Comparison of ENCODE assay signal across 21 cellular contexts in the genomic region with DNA sequence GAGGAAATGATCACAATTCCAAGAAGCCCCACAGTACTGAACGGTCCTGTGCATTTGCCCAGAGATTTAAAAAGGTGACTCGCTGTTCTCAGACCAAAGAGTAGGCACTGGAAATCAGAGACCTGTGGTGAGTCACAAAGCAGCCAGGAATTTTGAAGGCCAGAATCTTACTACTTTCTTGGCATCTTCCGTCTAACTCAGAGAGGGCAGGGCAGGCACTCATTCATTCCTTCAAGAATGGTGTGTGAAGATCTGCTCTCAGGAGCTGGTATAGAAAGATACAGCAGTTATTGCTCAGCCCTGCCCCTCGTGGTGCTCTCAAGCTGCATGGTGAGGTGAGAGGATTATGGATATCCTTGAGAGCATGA. TPM values are rescaled to one million over a fixed set of nuclear protein-coding genes. Genes with fewer than 3 reads are reported as not detected.
DNase-seq lines count a peak whose midpoint lies in the region; TF ChIP-seq lines count a peak whose summit lies in the region.
"Had no signal": no experiment of that assay in that cellular context is flagged by ENCODE, and none has a peak within 500 bp of the region (broad histone marks: within the 10 kb centered on the region; RNA-seq: fewer than 3 reads in every experiment).

No MANE protein-coding gene starts in this region.

- H3K9me3 Mint-ChIP-seq in H9, result no peaks in the 10 kb centered on the region
- H3K9me3 Mint-ChIP-seq: activated CD4-positive, alpha-beta T cell treated with anti-CD3 and anti-CD28 coated beads, Interleukin-2, amount 10 ng/mL, durations not matched to agents 24 days and 14 days; dendritic cell treated with granulocyte-macrophage colony-stimulating factor and Interleukin-4, amounts not matched to agents 40 ng/mL and 50 ng/mL, for 4 days had no signal

- H3K79me2 ChIP-seq in H9 (ENCODE audit: insufficient read depth, low read length), result no peaks in the 10 kb centered on the region

- H3K23ac ChIP-seq in H9 (ENCODE audit: insufficient read length, low read depth, low read length), result no peak overlapping the region

- H3K27me3 Mint-ChIP-seq in H9 (ENCODE audit: low read depth), result peaks cover 8% of the 10 kb centered on the region; the same call in 1 of the 2 replicates
- H3K27me3 Mint-ChIP-seq: activated CD4-positive, alpha-beta T cell treated with anti-CD3 and anti-CD28 coated beads, Interleukin-2, amount 10 ng/mL, durations not matched to agents 24 days and 14 days; dendritic cell treated with granulocyte-macrophage colony-stimulating factor and Interleukin-4, amounts not matched to agents 40 ng/mL and 50 ng/mL, for 4 days had no signal

- no peaks in the 10 kb centered on the region for H3K79me1 ChIP-seq in H9 (ENCODE audit: insufficient read depth, low read depth, low read length, poor library complexity, severe bottlenecking)

- no peak overlapping the region for H4K8ac ChIP-seq in H9 (replicated peaks; ENCODE audit: insufficient read length, low read depth, low read length)

- peak; percentile 21 for DNase-seq in EL
- DNase-seq in NCI-H226, result peak; percentile 68
- DNase-seq in epithelial cell of proximal tubule (ENCODE audit: low read depth), result peak; percentile 38
- peak; percentile 80 for DNase-seq in renal cortical epithelial cell (ENCODE audit: low read depth)
- DNase-seq in H9, result no peak
- DNase-seq in NOMO-1 (lab: John Stamatoyannopoulos, UW; ENCODE audit: unreplicated experiment in 2 of 2), result no peak
- no peak for DNase-seq in NCI-H1105 (lab: John Stamatoyannopoulos, UW)
- DNase-seq: activated CD4-positive, alpha-beta T cell treated with anti-CD3 and anti-CD28 coated beads, Interleukin-2, amount 10 ng/mL, durations not matched to agents 24 days and 14 days; activated naive CD4-positive, alpha-beta T cell; body of pancreas; erythroblast; heart right ventricle; kidney; NCI-H1436; NCI-H510A had no signal

- WGBS in H9 (ENCODE audit: extremely low coverage, insufficient read length, low lambda C conversion rate), result no CpG with 5 or more reads among the region's 4 CpGs

- no peak overlapping the region for H3K4me3 ChIP-seq in epithelial cell of proximal tubule (ENCODE audit: low read depth, low read length)
- H3K4me3 ChIP-seq: body of pancreas, heart right ventricle, SJSA1, thoracic aorta had no signal

- H2BK20ac ChIP-seq in H9 (ENCODE audit: low read depth, low read length, poor library complexity, severe bottlenecking), result no peak overlapping the region

- H3K18ac ChIP-seq in H9 (ENCODE audit: insufficient read length, low read depth, low read length), result no peak overlapping the region

- no peak overlapping the region for H3K9ac ChIP-seq in H9 (ENCODE audit: extremely low read depth, insufficient read length, low read length)
- H3K9ac ChIP-seq: KMS-11 had no signal

- H3K27me3 ChIP-seq in H9 (ENCODE audit: insufficient read depth, low read length), result no peaks in the 10 kb centered on the region; the same call in 1 of the 2 replicates
- H3K27me3 ChIP-seq: body of pancreas, heart right ventricle, SJSA1 had no signal

- no peak overlapping the region for H3K27ac ChIP-seq in H9 (ENCODE audit: insufficient read length, low read depth, low read length)
- H3K27ac ChIP-seq: body of pancreas, C4-2B, heart right ventricle, KMS-11, SJSA1, thoracic aorta had no signal

- H3K27ac Mint-ChIP-seq in H9, result no peak overlapping the region
- H3K27ac Mint-ChIP-seq: activated CD4-positive, alpha-beta T cell treated with anti-CD3 and anti-CD28 coated beads, Interleukin-2, amount 10 ng/mL, durations not matched to agents 24 days and 14 days; dendritic cell treated with granulocyte-macrophage colony-stimulating factor and Interleukin-4, amounts not matched to agents 40 ng/mL and 50 ng/mL, for 4 days had no signal

- peaks cover 5 to 7% of the 10 kb centered on the region in 2 experiments for H3K4me1 Mint-ChIP-seq in H9
- H3K4me1 Mint-ChIP-seq: activated CD4-positive, alpha-beta T cell treated with anti-CD3 and anti-CD28 coated beads, Interleukin-2, amount 10 ng/mL, durations not matched to agents 24 days and 14 days had no signal

- no peak overlapping the region for H2AK5ac ChIP-seq in H9 (ENCODE audit: insufficient read length, low read length)

- H3K36me3 Mint-ChIP-seq in H9 (ENCODE audit: insufficient read depth in 1 of 3, low read depth in 3 of 3), result no peaks in the 10 kb centered on the region

- no peak overlapping the region for H2BK15ac ChIP-seq in H9 (ENCODE audit: low read depth, low read length)

- H3K4me3 Mint-ChIP-seq in H9, result no peak overlapping the region
- H3K4me3 Mint-ChIP-seq: activated CD4-positive, alpha-beta T cell treated with anti-CD3 and anti-CD28 coated beads, Interleukin-2, amount 10 ng/mL, durations not matched to agents 24 days and 14 days; dendritic cell treated with granulocyte-macrophage colony-stimulating factor and Interleukin-4, amounts not matched to agents 40 ng/mL and 50 ng/mL, for 4 days had no signal

- no peak overlapping the region for H2BK12ac ChIP-seq in H9 (ENCODE audit: insufficient read length, low read depth, low read length)

- H4K5ac ChIP-seq in H9 (ENCODE audit: insufficient read length, low read depth, low read length), result no peak overlapping the region

- H4K20me1 ChIP-seq in H9 (ENCODE audit: control insufficient read depth, insufficient read depth, insufficient read length), result no peaks in the 10 kb centered on the region

- H2BK120ac ChIP-seq in H9 (ENCODE audit: low read depth, low read length, poor library complexity, severe bottlenecking), result no peak overlapping the region

- H2BK5ac ChIP-seq in H9 (ENCODE audit: insufficient read length, low read length), result no peak overlapping the region

- no peak overlapping the region for H3K4me2 ChIP-seq in H9 (ENCODE audit: insufficient read depth, insufficient read length, low read length)
- H3K4me2 ChIP-seq: KMS-11 had no signal

- no peaks in the 10 kb centered on the region for H3K9me3 ChIP-seq in H9 (ENCODE audit: control insufficient read depth, low read depth, low read length)
- H3K9me3 ChIP-seq: body of pancreas, heart right ventricle, SJSA1, thoracic aorta had no signal

- H3T11ph ChIP-seq in H9 (ENCODE audit: low read length), result no peak overlapping the region

- TF ChIP-seq CTCF in epithelial cell of proximal tubule (conservative IDR thresholded peaks at IDR 0.05; ENCODE audit: low read depth, low read length) (peak; percentile 10), H9 (conservative IDR thresholded peaks at IDR 0.05) (no peak)

- no peaks in the 10 kb centered on the region for H3K23me2 ChIP-seq in H9 (ENCODE audit: insufficient read length, low read depth, low read length, poor library complexity, severe bottlenecking)

- no peaks in the 10 kb centered on the region for H3K4me1 ChIP-seq in H9 (ENCODE audit: insufficient read depth, low read length)
- H3K4me1 ChIP-seq: body of pancreas, SJSA1 had no signal

- H3K4ac ChIP-seq in H9 (ENCODE audit: low read depth, low read length), result no peak overlapping the region

- no peak overlapping the region for H2AFZ ChIP-seq in H9 (ENCODE audit: low read length)

- H4K91ac ChIP-seq in H9 (ENCODE audit: insufficient read length, low read depth, low read length), result no peak overlapping the region

- no peak overlapping the region for H3K14ac ChIP-seq in H9 (ENCODE audit: insufficient read depth, low read length)

- H3K56ac ChIP-seq in H9 (ENCODE audit: insufficient read length, low read depth, low read length), result no peak overlapping the region

RNA-seq across cellular contexts. Expression of gene BRINP2, which starts 57.9 kb away (rescaled TPM):
- total RNA-seq in epithelial cell of proximal tubule, result 0.14 TPM in 1 of 2 replicates, not detected in the other
- total RNA-seq in renal cortical epithelial cell, result not detected in 2 replicates
- total RNA-seq in H9 (2021), result not detected in 2 replicates
- total RNA-seq: activated CD4-positive, alpha-beta T cell treated with anti-CD3 and anti-CD28 coated beads, Interleukin-2, amount 10 ng/mL, durations not matched to agents 24 days and 14 days; body of pancreas; kidney; mononuclear cell; SJSA1; thoracic aorta had no signal

Comparison
In these comparisons a context has a peak if more than half of its experiments do, and no peak if none do; other contexts are left out.
1. DNase-seq: peak in EL (single experiment), NCI-H226 (single experiment), epithelial cell of proximal tubule (single experiment) and renal cortical epithelial cell (single experiment); none in H9 (single experiment), NOMO-1 (0 of 2) and NCI-H1105 (single experiment).